In the genomic region with DNA sequence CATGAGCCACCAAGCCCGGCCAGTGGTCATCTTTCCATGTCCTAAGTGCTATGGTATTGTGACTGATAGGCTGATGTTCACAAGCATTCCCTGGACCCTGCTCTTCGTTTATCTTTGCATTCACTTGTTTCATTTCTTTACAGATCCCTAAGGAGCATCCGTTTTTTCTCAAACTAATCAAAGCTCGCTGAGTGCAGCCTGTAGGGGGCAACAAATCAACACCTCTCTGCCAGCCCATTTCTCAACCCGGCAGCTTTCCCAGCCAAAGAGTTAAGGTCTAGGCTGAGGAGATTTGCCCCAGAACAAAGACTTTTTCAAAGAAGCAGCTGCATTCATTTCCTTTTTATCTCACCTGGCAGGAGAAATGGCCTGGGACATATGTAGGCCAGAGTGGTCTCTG, we compare ENCODE assay signal across 1 cellular context.
TF ChIP-seq lines count a peak whose summit lies in the region.

No MANE protein-coding gene starts in this region.

TF ChIP-seq in SK-N-SH treated with all-trans-retinoic acid at 6 μM for 48 hours, 23 proteins besides CTCF, POLR2A, EP300 and RAD21 (continued from another document):
- TF ChIP-seq SNAI2 (CRISPR knock-in tag; IDR thresholded peaks at IDR 0.05): no peak
- TF ChIP-seq, protein P1, sequence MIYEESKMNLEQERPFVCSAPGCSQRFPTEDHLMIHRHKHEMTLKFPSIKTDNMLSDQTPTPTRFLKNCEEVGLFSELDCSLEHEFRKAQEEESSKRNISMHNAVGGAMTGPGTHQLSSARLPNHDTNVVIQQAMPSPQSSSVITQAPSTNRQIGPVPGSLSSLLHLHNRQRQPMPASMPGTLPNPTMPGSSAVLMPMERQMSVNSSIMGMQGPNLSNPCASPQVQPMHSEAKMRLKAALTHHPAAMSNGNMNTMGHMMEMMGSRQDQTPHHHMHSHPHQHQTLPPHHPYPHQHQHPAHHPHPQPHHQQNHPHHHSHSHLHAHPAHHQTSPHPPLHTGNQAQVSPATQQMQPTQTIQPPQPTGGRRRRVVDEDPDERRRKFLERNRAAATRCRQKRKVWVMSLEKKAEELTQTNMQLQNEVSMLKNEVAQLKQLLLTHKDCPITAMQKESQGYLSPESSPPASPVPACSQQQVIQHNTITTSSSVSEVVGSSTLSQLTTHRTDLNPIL (CRISPR knock-in tag; IDR thresholded peaks at IDR 0.05; ENCODE audit: low read depth): no peak
- no peak for TF ChIP-seq ARNTL (CRISPR knock-in tag; IDR thresholded peaks at IDR 0.05; ENCODE audit: borderline replicate concordance, low read depth)
- TF ChIP-seq TOX (CRISPR knock-in tag; IDR thresholded peaks at IDR 0.05; ENCODE audit: borderline replicate concordance): no peak
- no peak for TF ChIP-seq PPARA (CRISPR knock-in tag; IDR thresholded peaks at IDR 0.05; ENCODE audit: borderline replicate concordance)
- TF ChIP-seq, protein P2, sequence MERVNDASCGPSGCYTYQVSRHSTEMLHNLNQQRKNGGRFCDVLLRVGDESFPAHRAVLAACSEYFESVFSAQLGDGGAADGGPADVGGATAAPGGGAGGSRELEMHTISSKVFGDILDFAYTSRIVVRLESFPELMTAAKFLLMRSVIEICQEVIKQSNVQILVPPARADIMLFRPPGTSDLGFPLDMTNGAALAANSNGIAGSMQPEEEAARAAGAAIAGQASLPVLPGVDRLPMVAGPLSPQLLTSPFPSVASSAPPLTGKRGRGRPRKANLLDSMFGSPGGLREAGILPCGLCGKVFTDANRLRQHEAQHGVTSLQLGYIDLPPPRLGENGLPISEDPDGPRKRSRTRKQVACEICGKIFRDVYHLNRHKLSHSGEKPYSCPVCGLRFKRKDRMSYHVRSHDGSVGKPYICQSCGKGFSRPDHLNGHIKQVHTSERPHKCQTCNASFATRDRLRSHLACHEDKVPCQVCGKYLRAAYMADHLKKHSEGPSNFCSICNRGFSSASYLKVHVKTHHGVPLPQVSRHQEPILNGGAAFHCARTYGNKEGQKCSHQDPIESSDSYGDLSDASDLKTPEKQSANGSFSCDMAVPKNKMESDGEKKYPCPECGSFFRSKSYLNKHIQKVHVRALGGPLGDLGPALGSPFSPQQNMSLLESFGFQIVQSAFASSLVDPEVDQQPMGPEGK (CRISPR knock-in tag; IDR thresholded peaks at IDR 0.05; ENCODE audit: borderline replicate concordance): no peak
- no peak for TF ChIP-seq ZNF8 (CRISPR knock-in tag; IDR thresholded peaks at IDR 0.05)
